ENCODE assay signal across 1 cellular context in genomic region chr4:6546681-6547447, GRCh38.
TF ChIP-seq lines count a peak whose summit lies in the region.

No MANE protein-coding gene starts in this region.

TF ChIP-seq in HepG2, 621 proteins besides CTCF, POLR2A, EP300 and RAD21 (continued from another document and continues in another):
- TF ChIP-seq ZBTB33 (CRISPR knock-in tag; IDR thresholded peaks at IDR 0.05) (0 out of 2 replicates have a peak, but pooled peaks have one; percentile 29), AHR (CRISPR knock-in tag; IDR thresholded peaks at IDR 0.05) (peak; percentile 93), ZKSCAN1 (IDR thresholded peaks at IDR 0.05; ENCODE audit: low read length) (no peak), NCOA2 (CRISPR knock-in tag; IDR thresholded peaks at IDR 0.05) (peak; percentile 67), ZNF776 (CRISPR knock-in tag; IDR thresholded peaks at IDR 0.05) (no peak), ZEB1 (IDR thresholded peaks at IDR 0.05; ENCODE audit: insufficient replicate concordance, low read depth) (no peak), ZNF670 (CRISPR knock-in tag; IDR thresholded peaks at IDR 0.05; ENCODE audit: borderline replicate concordance) (no peak), ZNF549 (CRISPR knock-in tag; IDR thresholded peaks at IDR 0.05) (no peak), MYC (CRISPR knock-in tag; IDR thresholded peaks at IDR 0.05; ENCODE audit: borderline replicate concordance) (peak; percentile 55; the same call in 1 of the 2 replicates), ESRRA (CRISPR knock-in tag; IDR thresholded peaks at IDR 0.05; ENCODE audit: low read depth) (no peak), TCF7 (IDR thresholded peaks at IDR 0.05; ENCODE audit: low read depth) (no peak), ZBTB3 (CRISPR knock-in tag; IDR thresholded peaks at IDR 0.05; ENCODE audit: borderline replicate concordance, low read depth) (no peak), ZNF678 (CRISPR knock-in tag; IDR thresholded peaks at IDR 0.05) (no peak), CBX1 (IDR thresholded peaks at IDR 0.05; ENCODE audit: low read depth) (no peak), ZFY (CRISPR knock-in tag; IDR thresholded peaks at IDR 0.05) (peak; percentile 52), ZNF709 (CRISPR knock-in tag; IDR thresholded peaks at IDR 0.05) (0 out of 2 replicates have a peak, but pooled peaks have one; percentile 44), NR2F6 (IDR thresholded peaks at IDR 0.05) (no peak), NR2F6 (CRISPR knock-in tag; IDR thresholded peaks at IDR 0.05) (peak; percentile 65; the same call in 1 of the 2 replicates), ZFP82 (CRISPR knock-in tag; IDR thresholded peaks at IDR 0.05; ENCODE audit: borderline replicate concordance) (no peak), FOSL1 (CRISPR knock-in tag; IDR thresholded peaks at IDR 0.05; ENCODE audit: borderline replicate concordance) (peak; percentile 50; the same call in 1 of the 2 replicates), ZNF234 (CRISPR knock-in tag; conservative IDR thresholded peaks at IDR 0.05) (no peak), IRX3 (CRISPR knock-in tag; IDR thresholded peaks at IDR 0.05; ENCODE audit: borderline replicate concordance, low read depth) (peak; percentile 84; the same call in 1 of the 2 replicates), DZIP1 (CRISPR knock-in tag; IDR thresholded peaks at IDR 0.05) (no peak), ZNF260 (CRISPR knock-in tag; IDR thresholded peaks at IDR 0.05; ENCODE audit: borderline replicate concordance, low read depth) (no peak), ZBTB21 (CRISPR knock-in tag; IDR thresholded peaks at IDR 0.05) (no peak; the same call in 1 of the 2 replicates), U2AF1 (optimal IDR thresholded peaks at IDR 0.05; ENCODE audit: low read depth, low read length) (peak; percentile 45), ZNF138 (CRISPR knock-in tag; IDR thresholded peaks at IDR 0.05; ENCODE audit: low read depth) (no peak), MIER3 (CRISPR knock-in tag; IDR thresholded peaks at IDR 0.05; ENCODE audit: borderline replicate concordance) (no peak), POLR2AphosphoS5 (IDR thresholded peaks at IDR 0.05; ENCODE audit: low read depth, low read length) (no peak), SP5 (CRISPR knock-in tag; IDR thresholded peaks at IDR 0.05; ENCODE audit: borderline replicate concordance, low read depth) (no peak), TEAD3 (CRISPR knock-in tag; optimal IDR thresholded peaks at IDR 0.05; ENCODE audit: borderline replicate concordance) (no peak), ZSCAN20 (CRISPR knock-in tag; IDR thresholded peaks at IDR 0.05; ENCODE audit: borderline replicate concordance) (peak; percentile 81; the same call in 1 of the 2 replicates), FOXA1 (IDR thresholded peaks at IDR 0.05) (no peak), FOXA1 (CRISPR knock-in tag; IDR thresholded peaks at IDR 0.05) (no peak), ZFP36L2 (CRISPR knock-in tag; IDR thresholded peaks at IDR 0.05) (peak; percentile 83; the same call in 1 of the 2 replicates), CEBPG (CRISPR knock-in tag; IDR thresholded peaks at IDR 0.05) (no peak), ATF2 (CRISPR knock-in tag; IDR thresholded peaks at IDR 0.05) (peak; percentile 87; the same call in 1 of the 2 replicates), ZFYVE20 (CRISPR knock-in tag; IDR thresholded peaks at IDR 0.05; ENCODE audit: borderline replicate concordance, low read depth) (no peak), ZNF883 (CRISPR knock-in tag; IDR thresholded peaks at IDR 0.05; ENCODE audit: not compliant biosample characterization) (peak; percentile 78), HNRNPL (IDR thresholded peaks at IDR 0.05; ENCODE audit: low read depth, low read length) (no peak), ZNF317 (CRISPR knock-in tag; IDR thresholded peaks at IDR 0.05) (no peak)
- TF ChIP-seq, protein P1, sequence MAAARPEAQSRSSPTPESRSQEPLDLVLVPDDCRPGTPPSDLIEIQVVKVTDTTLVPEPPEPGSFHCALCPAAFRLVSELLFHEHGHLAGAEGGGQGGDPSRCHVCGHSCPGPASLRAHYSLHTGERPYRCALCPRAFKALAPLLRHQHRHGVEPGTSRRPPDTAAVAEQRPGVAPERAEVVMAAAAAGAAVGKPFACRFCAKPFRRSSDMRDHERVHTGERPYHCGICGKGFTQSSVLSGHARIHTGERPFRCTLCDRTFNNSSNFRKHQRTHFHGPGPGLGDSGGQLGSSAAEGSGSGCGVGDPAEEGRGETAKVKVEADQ (CRISPR knock-in tag; IDR thresholded peaks at IDR 0.05; ENCODE audit: borderline replicate concordance) = peak; percentile 70; the same call in 1 of the 2 replicates
- TF ChIP-seq, protein P2, sequence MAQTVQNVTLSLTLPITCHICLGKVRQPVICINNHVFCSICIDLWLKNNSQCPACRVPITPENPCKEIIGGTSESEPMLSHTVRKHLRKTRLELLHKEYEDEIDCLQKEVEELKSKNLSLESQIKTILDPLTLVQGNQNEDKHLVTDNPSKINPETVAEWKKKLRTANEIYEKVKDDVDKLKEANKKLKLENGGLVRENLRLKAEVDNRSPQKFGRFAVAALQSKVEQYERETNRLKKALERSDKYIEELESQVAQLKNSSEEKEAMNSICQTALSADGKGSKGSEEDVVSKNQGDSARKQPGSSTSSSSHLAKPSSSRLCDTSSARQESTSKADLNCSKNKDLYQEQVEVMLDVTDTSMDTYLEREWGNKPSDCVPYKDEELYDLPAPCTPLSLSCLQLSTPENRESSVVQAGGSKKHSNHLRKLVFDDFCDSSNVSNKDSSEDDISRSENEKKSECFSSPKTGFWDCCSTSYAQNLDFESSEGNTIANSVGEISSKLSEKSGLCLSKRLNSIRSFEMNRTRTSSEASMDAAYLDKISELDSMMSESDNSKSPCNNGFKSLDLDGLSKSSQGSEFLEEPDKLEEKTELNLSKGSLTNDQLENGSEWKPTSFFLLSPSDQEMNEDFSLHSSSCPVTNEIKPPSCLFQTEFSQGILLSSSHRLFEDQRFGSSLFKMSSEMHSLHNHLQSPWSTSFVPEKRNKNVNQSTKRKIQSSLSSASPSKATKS (CRISPR knock-in tag; IDR thresholded peaks at IDR 0.05) = no peak
- TF ChIP-seq, protein P3, sequence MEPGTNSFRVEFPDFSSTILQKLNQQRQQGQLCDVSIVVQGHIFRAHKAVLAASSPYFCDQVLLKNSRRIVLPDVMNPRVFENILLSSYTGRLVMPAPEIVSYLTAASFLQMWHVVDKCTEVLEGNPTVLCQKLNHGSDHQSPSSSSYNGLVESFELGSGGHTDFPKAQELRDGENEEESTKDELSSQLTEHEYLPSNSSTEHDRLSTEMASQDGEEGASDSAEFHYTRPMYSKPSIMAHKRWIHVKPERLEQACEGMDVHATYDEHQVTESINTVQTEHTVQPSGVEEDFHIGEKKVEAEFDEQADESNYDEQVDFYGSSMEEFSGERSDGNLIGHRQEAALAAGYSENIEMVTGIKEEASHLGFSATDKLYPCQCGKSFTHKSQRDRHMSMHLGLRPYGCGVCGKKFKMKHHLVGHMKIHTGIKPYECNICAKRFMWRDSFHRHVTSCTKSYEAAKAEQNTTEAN (CRISPR knock-in tag; conservative IDR thresholded peaks at IDR 0.05) = peak; percentile 82; the same call in 1 of the 2 replicates
- TF ChIP-seq, protein P4, sequence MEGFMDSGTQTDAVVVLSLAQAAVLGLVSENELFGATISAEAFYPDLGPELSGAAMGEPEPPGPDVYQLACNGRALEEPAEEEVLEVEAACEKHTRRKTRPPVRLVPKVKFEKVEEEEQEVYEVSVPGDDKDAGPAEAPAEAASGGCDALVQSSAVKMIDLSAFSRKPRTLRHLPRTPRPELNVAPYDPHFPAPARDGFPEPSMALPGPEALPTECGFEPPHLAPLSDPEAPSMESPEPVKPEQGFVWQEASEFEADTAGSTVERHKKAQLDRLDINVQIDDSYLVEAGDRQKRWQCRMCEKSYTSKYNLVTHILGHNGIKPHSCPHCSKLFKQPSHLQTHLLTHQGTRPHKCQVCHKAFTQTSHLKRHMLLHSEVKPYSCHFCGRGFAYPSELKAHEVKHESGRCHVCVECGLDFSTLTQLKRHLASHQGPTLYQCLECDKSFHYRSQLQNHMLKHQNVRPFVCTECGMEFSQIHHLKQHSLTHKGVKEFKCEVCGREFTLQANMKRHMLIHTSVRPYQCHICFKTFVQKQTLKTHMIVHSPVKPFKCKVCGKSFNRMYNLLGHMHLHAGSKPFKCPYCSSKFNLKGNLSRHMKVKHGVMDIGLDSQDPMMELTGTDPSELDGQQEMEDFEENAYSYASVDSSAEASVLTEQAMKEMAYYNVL (CRISPR knock-in tag; IDR thresholded peaks at IDR 0.05; ENCODE audit: borderline replicate concordance) = 0 out of 2 replicates have a peak, but pooled peaks have one; percentile 58
- TF ChIP-seq, protein P5, sequence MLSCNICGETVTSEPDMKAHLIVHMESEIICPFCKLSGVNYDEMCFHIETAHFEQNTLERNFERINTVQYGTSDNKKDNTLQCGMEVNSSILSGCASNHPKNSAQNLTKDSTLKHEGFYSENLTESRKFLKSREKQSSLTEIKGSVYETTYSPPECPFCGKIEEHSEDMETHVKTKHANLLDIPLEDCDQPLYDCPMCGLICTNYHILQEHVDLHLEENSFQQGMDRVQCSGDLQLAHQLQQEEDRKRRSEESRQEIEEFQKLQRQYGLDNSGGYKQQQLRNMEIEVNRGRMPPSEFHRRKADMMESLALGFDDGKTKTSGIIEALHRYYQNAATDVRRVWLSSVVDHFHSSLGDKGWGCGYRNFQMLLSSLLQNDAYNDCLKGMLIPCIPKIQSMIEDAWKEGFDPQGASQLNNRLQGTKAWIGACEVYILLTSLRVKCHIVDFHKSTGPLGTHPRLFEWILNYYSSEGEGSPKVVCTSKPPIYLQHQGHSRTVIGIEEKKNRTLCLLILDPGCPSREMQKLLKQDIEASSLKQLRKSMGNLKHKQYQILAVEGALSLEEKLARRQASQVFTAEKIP (CRISPR knock-in tag; IDR thresholded peaks at IDR 0.05; ENCODE audit: borderline replicate concordance) = no peak
- TF ChIP-seq, protein P6, sequence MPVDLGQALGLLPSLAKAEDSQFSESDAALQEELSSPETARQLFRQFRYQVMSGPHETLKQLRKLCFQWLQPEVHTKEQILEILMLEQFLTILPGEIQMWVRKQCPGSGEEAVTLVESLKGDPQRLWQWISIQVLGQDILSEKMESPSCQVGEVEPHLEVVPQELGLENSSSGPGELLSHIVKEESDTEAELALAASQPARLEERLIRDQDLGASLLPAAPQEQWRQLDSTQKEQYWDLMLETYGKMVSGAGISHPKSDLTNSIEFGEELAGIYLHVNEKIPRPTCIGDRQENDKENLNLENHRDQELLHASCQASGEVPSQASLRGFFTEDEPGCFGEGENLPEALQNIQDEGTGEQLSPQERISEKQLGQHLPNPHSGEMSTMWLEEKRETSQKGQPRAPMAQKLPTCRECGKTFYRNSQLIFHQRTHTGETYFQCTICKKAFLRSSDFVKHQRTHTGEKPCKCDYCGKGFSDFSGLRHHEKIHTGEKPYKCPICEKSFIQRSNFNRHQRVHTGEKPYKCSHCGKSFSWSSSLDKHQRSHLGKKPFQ (CRISPR knock-in tag; IDR thresholded peaks at IDR 0.05; ENCODE audit: insufficient replicate concordance) = no peak
